In genomic region chr6:40419377-40419776, GRCh38 we compare ENCODE assay signal across 1 cellular context.
A peak's percentile ranks its signal among the peaks of the same experiment; 100 is the strongest.
TF ChIP-seq lines count a peak whose summit lies in the region.

No MANE protein-coding gene starts in this region.

TF ChIP-seq in GM23338, 12 proteins besides CTCF, POLR2A, EP300 and RAD21 (continued from another document):
- TF ChIP-seq, protein P1, sequence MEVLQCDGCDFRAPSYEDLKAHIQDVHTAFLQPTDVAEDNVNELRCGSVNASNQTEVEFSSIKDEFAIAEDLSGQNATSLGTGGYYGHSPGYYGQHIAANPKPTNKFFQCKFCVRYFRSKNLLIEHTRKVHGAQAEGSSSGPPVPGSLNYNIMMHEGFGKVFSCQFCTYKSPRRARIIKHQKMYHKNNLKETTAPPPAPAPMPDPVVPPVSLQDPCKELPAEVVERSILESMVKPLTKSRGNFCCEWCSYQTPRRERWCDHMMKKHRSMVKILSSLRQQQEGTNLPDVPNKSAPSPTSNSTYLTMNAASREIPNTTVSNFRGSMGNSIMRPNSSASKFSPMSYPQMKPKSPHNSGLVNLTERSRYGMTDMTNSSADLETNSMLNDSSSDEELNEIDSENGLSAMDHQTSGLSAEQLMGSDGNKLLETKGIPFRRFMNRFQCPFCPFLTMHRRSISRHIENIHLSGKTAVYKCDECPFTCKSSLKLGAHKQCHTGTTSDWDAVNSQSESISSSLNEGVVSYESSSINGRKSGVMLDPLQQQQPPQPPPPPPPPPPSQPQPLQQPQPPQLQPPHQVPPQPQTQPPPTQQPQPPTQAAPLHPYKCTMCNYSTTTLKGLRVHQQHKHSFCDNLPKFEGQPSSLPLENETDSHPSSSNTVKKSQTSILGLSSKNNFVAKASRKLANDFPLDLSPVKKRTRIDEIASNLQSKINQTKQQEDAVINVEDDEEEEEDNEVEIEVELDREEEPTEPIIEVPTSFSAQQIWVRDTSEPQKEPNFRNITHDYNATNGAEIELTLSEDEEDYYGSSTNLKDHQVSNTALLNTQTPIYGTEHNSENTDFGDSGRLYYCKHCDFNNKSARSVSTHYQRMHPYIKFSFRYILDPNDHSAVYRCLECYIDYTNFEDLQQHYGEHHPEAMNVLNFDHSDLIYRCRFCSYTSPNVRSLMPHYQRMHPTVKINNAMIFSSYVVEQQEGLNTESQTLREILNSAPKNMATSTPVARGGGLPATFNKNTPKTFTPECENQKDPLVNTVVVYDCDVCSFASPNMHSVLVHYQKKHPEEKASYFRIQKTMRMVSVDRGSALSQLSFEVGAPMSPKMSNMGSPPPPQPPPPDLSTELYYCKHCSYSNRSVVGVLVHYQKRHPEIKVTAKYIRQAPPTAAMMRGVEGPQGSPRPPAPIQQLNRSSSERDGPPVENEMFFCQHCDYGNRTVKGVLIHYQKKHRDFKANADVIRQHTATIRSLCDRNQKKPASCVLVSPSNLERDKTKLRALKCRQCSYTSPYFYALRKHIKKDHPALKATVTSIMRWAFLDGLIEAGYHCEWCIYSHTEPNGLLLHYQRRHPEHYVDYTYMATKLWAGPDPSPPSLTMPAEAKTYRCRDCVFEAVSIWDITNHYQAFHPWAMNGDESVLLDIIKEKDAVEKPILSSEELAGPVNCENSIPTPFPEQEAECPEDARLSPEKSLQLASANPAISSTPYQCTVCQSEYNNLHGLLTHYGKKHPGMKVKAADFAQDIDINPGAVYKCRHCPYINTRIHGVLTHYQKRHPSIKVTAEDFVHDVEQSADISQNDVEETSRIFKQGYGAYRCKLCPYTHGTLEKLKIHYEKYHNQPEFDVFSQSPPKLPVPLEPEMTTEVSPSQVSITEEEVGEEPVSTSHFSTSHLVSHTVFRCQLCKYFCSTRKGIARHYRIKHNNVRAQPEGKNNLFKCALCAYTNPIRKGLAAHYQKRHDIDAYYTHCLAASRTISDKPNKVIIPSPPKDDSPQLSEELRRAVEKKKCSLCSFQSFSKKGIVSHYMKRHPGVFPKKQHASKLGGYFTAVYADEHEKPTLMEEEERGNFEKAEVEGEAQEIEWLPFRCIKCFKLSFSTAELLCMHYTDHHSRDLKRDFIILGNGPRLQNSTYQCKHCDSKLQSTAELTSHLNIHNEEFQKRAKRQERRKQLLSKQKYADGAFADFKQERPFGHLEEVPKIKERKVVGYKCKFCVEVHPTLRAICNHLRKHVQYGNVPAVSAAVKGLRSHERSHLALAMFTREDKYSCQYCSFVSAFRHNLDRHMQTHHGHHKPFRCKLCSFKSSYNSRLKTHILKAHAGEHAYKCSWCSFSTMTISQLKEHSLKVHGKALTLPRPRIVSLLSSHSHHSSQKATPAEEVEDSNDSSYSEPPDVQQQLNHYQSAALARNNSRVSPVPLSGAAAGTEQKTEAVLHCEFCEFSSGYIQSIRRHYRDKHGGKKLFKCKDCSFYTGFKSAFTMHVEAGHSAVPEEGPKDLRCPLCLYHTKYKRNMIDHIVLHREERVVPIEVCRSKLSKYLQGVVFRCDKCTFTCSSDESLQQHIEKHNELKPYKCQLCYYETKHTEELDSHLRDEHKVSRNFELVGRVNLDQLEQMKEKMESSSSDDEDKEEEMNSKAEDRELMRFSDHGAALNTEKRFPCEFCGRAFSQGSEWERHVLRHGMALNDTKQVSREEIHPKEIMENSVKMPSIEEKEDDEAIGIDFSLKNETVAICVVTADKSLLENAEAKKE (CRISPR knock-in tag; IDR thresholded peaks at IDR 0.05): peak; percentile 63; the same call in 1 of the 2 replicates
- TF ChIP-seq ZNF331 (CRISPR knock-in tag; IDR thresholded peaks at IDR 0.05; ENCODE audit: low read depth) (no peak), ZNF114 (CRISPR knock-in tag; IDR thresholded peaks at IDR 0.05) (no peak), EZH2 (IDR thresholded peaks at IDR 0.05; ENCODE audit: low read depth, unreplicated experiment) (no peak)
